18 cellular contexts compared by ENCODE assay signal in the genomic region with DNA sequence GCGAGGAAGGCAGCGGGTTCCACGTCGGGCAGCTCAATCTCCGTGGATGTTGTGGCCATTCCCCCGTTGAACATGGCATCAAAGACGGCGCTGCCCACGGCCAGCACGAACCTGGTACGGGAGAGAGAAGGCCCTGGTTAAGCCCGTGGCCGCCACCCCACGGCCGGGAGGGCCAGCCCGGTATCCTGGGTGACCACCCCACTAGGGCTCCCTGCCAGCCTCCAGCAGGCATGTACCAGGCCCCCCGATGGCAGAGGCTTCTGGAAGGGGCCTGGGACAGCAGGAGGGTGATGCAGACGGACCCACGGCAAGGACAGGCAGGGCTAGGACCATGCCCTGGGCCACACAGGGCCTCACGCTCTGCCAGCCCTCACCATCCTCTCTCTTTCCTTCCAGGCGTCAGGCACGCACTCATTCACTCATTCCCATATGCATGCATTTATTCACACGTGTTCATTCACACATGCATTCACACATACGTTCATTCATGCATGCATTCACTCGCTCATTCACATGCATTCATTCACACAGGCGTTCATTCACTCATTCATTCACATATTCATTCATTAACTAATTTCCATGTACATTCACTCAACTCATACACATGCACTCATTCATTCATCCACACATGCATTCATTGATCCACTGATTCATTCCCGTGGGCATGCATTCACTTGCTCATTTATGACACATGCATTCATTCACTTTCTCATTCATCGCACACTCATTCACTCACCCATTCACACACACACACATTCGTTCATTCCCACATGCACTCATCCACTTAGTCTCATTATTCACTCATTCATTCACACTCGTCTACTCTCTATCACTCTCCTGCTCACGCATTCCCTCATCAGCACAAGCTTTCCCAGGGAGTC. TPM values are rescaled to one million over a fixed set of nuclear protein-coding genes. Genes with fewer than 3 reads are reported as not detected.
DNase-seq lines count a peak whose midpoint lies in the region; ATAC-seq, FAIRE-seq and TF ChIP-seq lines count a peak whose summit lies in the region.
"Had no signal": no experiment of that assay in that cellular context is flagged by ENCODE, and none has a peak within 500 bp of the region (broad histone marks: within the 10 kb centered on the region; RNA-seq: fewer than 3 reads in every experiment).

No MANE protein-coding gene starts in this region.

- DNase-seq in Ammon's horn (ENCODE audit: low spot score) (peak; percentile 49), HEK293T (ENCODE audit: extremely low spot score) (no peak), K562 (ENCODE audit: extremely low read depth in 1 of 4, low spot score in 3 of 4) (no peak), keratinocyte (ENCODE audit: low read depth, low spot score) (no peak), NCI-H345 treated with DMSO at 0.1 percent for 48 hours (lab: John Stamatoyannopoulos, UW; ENCODE audit: unreplicated experiment) (no peak)
- DNase-seq in activated CD4-positive, alpha-beta T cell treated with anti-CD3 and anti-CD28 coated beads for 1 hour: no peak
- no peak for DNase-seq in stimulated activated naive CD8-positive, alpha-beta T cell treated with anti-CD3 and anti-CD28 coated beads, Interleukin-15, amount 100 ng/mL, for 72 hours
- DNase-seq: DND-41; HFFc6; NCI-H1417; NCI-H187 treated with DMSO at 0.1 percent for 48 hours; NCI-H446 treated with DMSO at 0.1 percent for 48 hours; NK-92 treated with Interleukin-12 subunit alpha and Interleukin-12 subunit beta, amount 100 ng/mL, for 24 hours; RPMI8226 had no signal

- no peak overlapping the region for H3K9ac ChIP-seq in K562 (ENCODE audit: insufficient read depth in 1 of 2, low read depth in 2 of 2, low read length in 2 of 2)
- no peak overlapping the region for H3K9ac ChIP-seq in keratinocyte (ENCODE audit: control insufficient read depth, extremely low read depth, insufficient read depth, low read length)

- H3K27ac ChIP-seq in K562 (ENCODE audit: extremely low read depth, low read depth, low read length) (no peak overlapping the region), keratinocyte (ENCODE audit: control insufficient read depth, insufficient read depth, low read length) (no peak overlapping the region)
- H3K27ac ChIP-seq: A549, C4-2B had no signal

- H3K9me3 ChIP-seq in K562 (replicated peaks; ENCODE audit: control insufficient read depth, insufficient read depth, low read depth, low read length) (no peaks in the 10 kb centered on the region), keratinocyte (ENCODE audit: control insufficient read depth, low read depth, low read length) (no peaks in the 10 kb centered on the region)

- TF ChIP-seq RAD21 in K562 (CRISPR knock-in tag; conservative IDR thresholded peaks at IDR 0.05 in 1 of 2, IDR thresholded peaks at IDR 0.05 in 1 of 2): no peak

- no peak overlapping the region for H2AFZ ChIP-seq in K562 (ENCODE audit: low read depth, low read length)
- no peak overlapping the region for H2AFZ ChIP-seq in keratinocyte (ENCODE audit: control insufficient read depth, low read length)
- H2AFZ ChIP-seq: GM23338 had no signal

- no peaks in the 10 kb centered on the region for H3K27me3 Mint-ChIP-seq in stimulated activated naive CD8-positive, alpha-beta T cell treated with anti-CD3 and anti-CD28 coated beads, Interleukin-15, amount 100 ng/mL, for 72 hours

- 59% methylated on average over 30 of the region's 31 CpGs for WGBS in K562 (ENCODE audit: insufficient coverage, low coverage, missing lambda C conversion rate)

- H3K4me2 ChIP-seq in K562 (ENCODE audit: insufficient read depth, low read length): no peak overlapping the region
- H3K4me2 ChIP-seq in keratinocyte (ENCODE audit: control insufficient read depth, extremely low read depth, insufficient read depth, low read depth, low read length): no peak overlapping the region
- H3K4me2 ChIP-seq: A549, GM23338 had no signal

- no peak overlapping the region for H3K4me3 Mint-ChIP-seq in stimulated activated naive CD8-positive, alpha-beta T cell treated with anti-CD3 and anti-CD28 coated beads, Interleukin-15, amount 100 ng/mL, for 72 hours
- H3K4me3 Mint-ChIP-seq: GM23338, HFFc6 had no signal

- TF ChIP-seq CTCF in K562 (IDR thresholded peaks at IDR 0.05 in 2 of 3, conservative IDR thresholded peaks at IDR 0.05 in 1 of 3; ENCODE audit: insufficient read depth in 2 of 3, low read depth in 1 of 3, low read length in 3 of 3) (no peak), keratinocyte (optimal IDR thresholded peaks at IDR 0.05 in 1 of 3, IDR thresholded peaks at IDR 0.05 in 1 of 3, conservative IDR thresholded peaks at IDR 0.05 in 1 of 3; ENCODE audit: extremely low read depth in 1 of 3, insufficient read depth in 2 of 3, low read length in 3 of 3) (no peak)

- H3K27me3 ChIP-seq in K562 (ENCODE audit: control insufficient read depth in 2 of 2, insufficient read depth in 2 of 2, low read length in 2 of 2) (no peaks in the 10 kb centered on the region), keratinocyte (ENCODE audit: control insufficient read depth, extremely low read depth, insufficient read depth, low read length) (no peaks in the 10 kb centered on the region)

- BruUV-seq in K562 (replicated peaks; lab: Mats Ljungman, UMichigan): no TSS peak

- no peaks in the 10 kb centered on the region for H3K9me1 ChIP-seq in K562 (ENCODE audit: control insufficient read depth, insufficient read depth, low read length)
- no peaks in the 10 kb centered on the region for H3K9me1 ChIP-seq in keratinocyte (ENCODE audit: control insufficient read depth, extremely low read depth, insufficient read depth, low read length)

- no peak for ATAC-seq in K562
- ATAC-seq in stimulated activated naive CD8-positive, alpha-beta T cell treated with anti-CD3 and anti-CD28 coated beads, Interleukin-15, amount 100 ng/mL, for 72 hours: no peak
- ATAC-seq: GM23338 had no signal

- 0 out of 2 replicates have a peak, but pooled peaks have one; percentile 17 for TF ChIP-seq POLR2A in K562 (conservative IDR thresholded peaks at IDR 0.05)

- H3K4me1 ChIP-seq in K562 (replicated peaks in 1 of 2; ENCODE audit: control insufficient read depth in 2 of 2, insufficient read depth in 2 of 2, low read length in 2 of 2) (peaks cover 0 to 28% of the 10 kb centered on the region in 2 experiments; a peak in 3 of 5 replicates), keratinocyte (ENCODE audit: control insufficient read depth, extremely low read depth, insufficient read depth, low read length) (no peaks in the 10 kb centered on the region)
- H3K4me1 ChIP-seq: A549 had no signal

- peaks cover 16% of the 10 kb centered on the region for H3K4me1 Mint-ChIP-seq in stimulated activated naive CD8-positive, alpha-beta T cell treated with anti-CD3 and anti-CD28 coated beads, Interleukin-15, amount 100 ng/mL, for 72 hours
- H3K4me1 Mint-ChIP-seq: GM23338 had no signal

- CTCF ChIA-PET in HEK293T (lab: Yijun Ruan, JAX) (no interaction called here), K562 (lab: Yijun Ruan, JAX; ENCODE audit: low intra/inter-chr PET ratio) (no interaction called here)

- POLR2A ChIA-PET in HEK293T (lab: Yijun Ruan, JAX): no interaction called here
- POLR2A ChIA-PET in K562 (lab: Yijun Ruan, JAX): interaction anchor here (0.6 to 0.7 kb wide), 4 partner anchors 9 to 241 kb away, joined by 3 to 4 read pairs (median 3); no protein-coding TSS in a partner anchor

- in situ Hi-C loops in K562 (cut with MboI): no loop called here

- H3K9me3 Mint-ChIP-seq in stimulated activated naive CD8-positive, alpha-beta T cell treated with anti-CD3 and anti-CD28 coated beads, Interleukin-15, amount 100 ng/mL, for 72 hours: no peaks in the 10 kb centered on the region
- H3K9me3 Mint-ChIP-seq: HFFc6 had no signal

- intact Hi-C loops in K562 (cut with micrococcal nuclease): no loop called here

- no peaks in the 10 kb centered on the region for H3K79me2 ChIP-seq in K562 (ENCODE audit: control insufficient read depth, insufficient read depth, low read length)
- no peaks in the 10 kb centered on the region for H3K79me2 ChIP-seq in keratinocyte (ENCODE audit: control insufficient read depth, insufficient read depth, low read length)

- FAIRE-seq in K562 (lab: Jason Lieb, UNC) (no peak), keratinocyte (lab: Jason Lieb, UNC) (peak; percentile 53)
- FAIRE-seq: A549, G401.6 had no signal

- no peak for TF ChIP-seq EP300 in K562 (IDR thresholded peaks at IDR 0.05; ENCODE audit: low read length)

- no peak overlapping the region for H3K27ac Mint-ChIP-seq in stimulated activated naive CD8-positive, alpha-beta T cell treated with anti-CD3 and anti-CD28 coated beads, Interleukin-15, amount 100 ng/mL, for 72 hours
- H3K27ac Mint-ChIP-seq: GM23338, HFFc6 had no signal

- H4K20me1 ChIP-seq in K562 (replicated peaks; ENCODE audit: control insufficient read depth, insufficient read depth, low read length) (no peaks in the 10 kb centered on the region; the same call in 1 of the 2 replicates), keratinocyte (ENCODE audit: control insufficient read depth, extremely low read depth, insufficient read depth, low read length) (no peaks in the 10 kb centered on the region)

- dilution Hi-C loops in keratinocyte (cut with MboI; ENCODE audit: extremely low pct_ligation_motif_present, low sequenced_read_pairs): no loop called here

- no peaks in the 10 kb centered on the region for H3K36me3 ChIP-seq in K562 (ENCODE audit: control insufficient read depth, insufficient read depth, low read length)
- H3K36me3 ChIP-seq in keratinocyte (ENCODE audit: control insufficient read depth in 2 of 2, extremely low read depth in 1 of 2, insufficient read depth in 2 of 2, low read length in 2 of 2): peaks cover 6 to 9% of the 10 kb centered on the region in 2 experiments

- H3K4me3 ChIP-seq in K562: no peak overlapping the region
- H3K4me3 ChIP-seq in keratinocyte (ENCODE audit: control insufficient read depth in 2 of 3, extremely low read depth in 1 of 3, insufficient read depth in 2 of 3, low read depth in 1 of 3, low read length in 3 of 3): no peak overlapping the region
- H3K4me3 ChIP-seq: A549, GM23338 had no signal

RNA-seq across cellular contexts. Expression of gene BTBD2, which starts 17.9 kb away (rescaled TPM):
- total RNA-seq in K562 (2011; cell fraction: chromatin; rRNA removed; ENCODE audit: low replicate concordance): 7.3 and 29.0 TPM in 2 replicates
- total RNA-seq in K562 (2011; cell fraction: nucleolus; rRNA removed): 16.4 and 17.0 TPM in 2 replicates
- 14.3 and 16.7 TPM in 2 replicates for total RNA-seq in K562 (2011; cell fraction: nucleoplasm; rRNA removed)
- total RNA-seq in K562 (2014; rRNA removed) (5.6 and 8.1 TPM in 2 replicates), K562 (2014; rRNA removed; fragmentation: Illumina TruSeq; extraction: Trizol) (1.5 and 2.0 TPM in 2 replicates), K562 (2015; rRNA removed; fragmentation: Illumina TruSeq; extraction: Trizol) (6.4 and 6.9 TPM in 2 replicates), K562 (2021) (13.3 and 15.6 TPM in 2 replicates)
- polyA plus RNA-seq in K562 (2011; rRNA removed) (10.2 and 30.9 TPM in 2 replicates), K562 (2014; fragmentation: Illumina TruSeq; extraction: Trizol) (7.4 and 11.0 TPM in 2 replicates), K562 (2014; fragmentation: Nextera tagmentation; extraction: Ambion mirVana) (under 1 TPM; 0.10 to 0.28 TPM), K562 (2014; rRNA removed) (9.6 TPM in 2 replicates), keratinocyte (19.2 to 24.7 TPM (median 22.3 TPM) in 3 replicates)
- polyA plus RNA-seq in K562 (2011; cell fraction: cytosol; rRNA removed): 21.5 and 25.6 TPM in 2 replicates
- 21.2 and 25.9 TPM in 2 replicates for polyA plus RNA-seq in K562 (2011; cell fraction: nucleus; rRNA removed)
- 18.5 and 62.5 TPM in 2 replicates for polyA plus RNA-seq in K562 (2012)
- 4.1 and 4.9 TPM in 2 replicates for polyA minus RNA-seq in K562 (2011; rRNA and poly(A)+ RNA removed)
- 15.5 and 42.0 TPM in 2 replicates for polyA minus RNA-seq in K562 (2011; cell fraction: cytosol; rRNA and poly(A)+ RNA removed)
- polyA minus RNA-seq in K562 (2011; cell fraction: nucleus; rRNA and poly(A)+ RNA removed): 5.9 and 11.9 TPM in 2 replicates
- 8.6 TPM for polyA plus RNA-seq in keratinocyte (2011; ENCODE audit: low read depth)
- 11.0 and 32.9 TPM in 2 replicates for polyA plus RNA-seq in keratinocyte (2011; cell fraction: cytosol; rRNA removed)
- polyA plus RNA-seq in keratinocyte (2011; cell fraction: nucleus; rRNA removed): 14.9 and 23.3 TPM in 2 replicates
- polyA plus RNA-seq in keratinocyte (2012; ENCODE audit: low replicate concordance): 25.2 and 57.3 TPM in 2 replicates
- polyA minus RNA-seq in keratinocyte: 17.0 to 54.3 TPM (median 18.8 TPM) in 3 replicates
- polyA minus RNA-seq in keratinocyte (2011; cell fraction: cytosol; rRNA and poly(A)+ RNA removed): 68.1 TPM
- 18.3 and 19.4 TPM in 2 replicates for polyA minus RNA-seq in keratinocyte (2011; cell fraction: nucleus; rRNA and poly(A)+ RNA removed)

RNA-seq across cellular contexts. Expression of gene MKNK2, which starts 53.5 kb away (rescaled TPM):
- 62.3 and 206 TPM in 2 replicates for total RNA-seq in K562 (2011; cell fraction: chromatin; rRNA removed; ENCODE audit: low replicate concordance)
- 137 and 161 TPM in 2 replicates for total RNA-seq in K562 (2011; cell fraction: nucleolus; rRNA removed)
- 83.2 and 85.9 TPM in 2 replicates for total RNA-seq in K562 (2011; cell fraction: nucleoplasm; rRNA removed)
- total RNA-seq in K562 (2014; rRNA removed) (83.9 and 114 TPM in 2 replicates), K562 (2014; rRNA removed; fragmentation: Illumina TruSeq; extraction: Trizol) (19.3 and 22.0 TPM in 2 replicates), K562 (2015; rRNA removed; fragmentation: Illumina TruSeq; extraction: Trizol) (48.6 and 51.9 TPM in 2 replicates), K562 (2021) (179 and 191 TPM in 2 replicates)
- polyA plus RNA-seq in K562 (2011; rRNA removed) (59.3 and 97.4 TPM in 2 replicates), K562 (2014; fragmentation: Illumina TruSeq; extraction: Trizol) (44.6 and 77.5 TPM in 2 replicates), K562 (2014; fragmentation: Nextera tagmentation; extraction: Ambion mirVana) (1 to 10 TPM; 5.1 to 5.5 TPM), K562 (2014; rRNA removed) (87.2 and 91.7 TPM in 2 replicates), keratinocyte (64.0 to 113 TPM (median 88.3 TPM) in 3 replicates)
- 77.0 and 149 TPM in 2 replicates for polyA plus RNA-seq in K562 (2011; cell fraction: cytosol; rRNA removed)
- polyA plus RNA-seq in K562 (2011; cell fraction: nucleus; rRNA removed): 131 and 186 TPM in 2 replicates
- polyA plus RNA-seq in K562 (2012): 69.2 and 176 TPM in 2 replicates
- 39.4 and 48.9 TPM in 2 replicates for polyA minus RNA-seq in K562 (2011; rRNA and poly(A)+ RNA removed)
- 99.7 and 155 TPM in 2 replicates for polyA minus RNA-seq in K562 (2011; cell fraction: cytosol; rRNA and poly(A)+ RNA removed)
- polyA minus RNA-seq in K562 (2011; cell fraction: nucleus; rRNA and poly(A)+ RNA removed): 43.6 and 57.8 TPM in 2 replicates
- 155 TPM for polyA plus RNA-seq in keratinocyte (2011; ENCODE audit: low read depth)
- 54.2 and 95.8 TPM in 2 replicates for polyA plus RNA-seq in keratinocyte (2011; cell fraction: cytosol; rRNA removed)
- 87.3 and 99.2 TPM in 2 replicates for polyA plus RNA-seq in keratinocyte (2011; cell fraction: nucleus; rRNA removed)
- 101 and 231 TPM in 2 replicates for polyA plus RNA-seq in keratinocyte (2012; ENCODE audit: low replicate concordance)
- 111 to 139 TPM (median 130 TPM) in 3 replicates for polyA minus RNA-seq in keratinocyte
- 391 TPM for polyA minus RNA-seq in keratinocyte (2011; cell fraction: cytosol; rRNA and poly(A)+ RNA removed)
- polyA minus RNA-seq in keratinocyte (2011; cell fraction: nucleus; rRNA and poly(A)+ RNA removed): 86.2 and 87.5 TPM in 2 replicates

RNA-seq across cellular contexts. Expression of gene CSNK1G2, which starts 56.6 kb away (rescaled TPM):
- 59.6 and 151 TPM in 2 replicates for total RNA-seq in K562 (2011; cell fraction: chromatin; rRNA removed; ENCODE audit: low replicate concordance)
- 123 and 129 TPM in 2 replicates for total RNA-seq in K562 (2011; cell fraction: nucleolus; rRNA removed)
- total RNA-seq in K562 (2011; cell fraction: nucleoplasm; rRNA removed): 43.4 and 57.3 TPM in 2 replicates
- 105 and 124 TPM in 2 replicates for total RNA-seq in K562 (2014; rRNA removed)
- 9.8 and 25.1 TPM in 2 replicates for total RNA-seq in K562 (2014; rRNA removed; fragmentation: Illumina TruSeq; extraction: Trizol)
- 60.4 and 66.9 TPM in 2 replicates for total RNA-seq in K562 (2015; rRNA removed; fragmentation: Illumina TruSeq; extraction: Trizol)
- total RNA-seq in K562 (2021): 91.3 and 95.8 TPM in 2 replicates
- 49.5 and 66.2 TPM in 2 replicates for polyA plus RNA-seq in K562 (2011; rRNA removed)
- polyA plus RNA-seq in K562 (2011; cell fraction: cytosol; rRNA removed): 72.0 and 157 TPM in 2 replicates
- 308 and 494 TPM in 2 replicates for polyA plus RNA-seq in K562 (2011; cell fraction: nucleus; rRNA removed)
- 84.6 and 108 TPM in 2 replicates for polyA plus RNA-seq in K562 (2012)
- 45.2 and 91.1 TPM in 2 replicates for polyA plus RNA-seq in K562 (2014; fragmentation: Illumina TruSeq; extraction: Trizol)
- polyA plus RNA-seq in K562 (2014; fragmentation: Nextera tagmentation; extraction: Ambion mirVana): under 1 TPM; 0.48 to 0.72 TPM
- 119 and 126 TPM in 2 replicates for polyA plus RNA-seq in K562 (2014; rRNA removed)
- polyA minus RNA-seq in K562 (2011; rRNA and poly(A)+ RNA removed): 12.4 and 27.0 TPM in 2 replicates
- 53.7 and 53.8 TPM in 2 replicates for polyA minus RNA-seq in K562 (2011; cell fraction: cytosol; rRNA and poly(A)+ RNA removed)
- polyA minus RNA-seq in K562 (2011; cell fraction: nucleus; rRNA and poly(A)+ RNA removed): 33.9 and 35.9 TPM in 2 replicates
- 32.5 to 72.4 TPM (median 34.9 TPM) in 3 replicates for polyA plus RNA-seq in keratinocyte
- polyA plus RNA-seq in keratinocyte (2011; ENCODE audit: low read depth): 14.4 TPM
- polyA plus RNA-seq in keratinocyte (2011; cell fraction: cytosol; rRNA removed): 22.1 and 49.3 TPM in 2 replicates
- polyA plus RNA-seq in keratinocyte (2011; cell fraction: nucleus; rRNA removed): 90.4 and 133 TPM in 2 replicates
- polyA plus RNA-seq in keratinocyte (2012; ENCODE audit: low replicate concordance): 25.9 and 54.3 TPM in 2 replicates
- 35.5 to 112 TPM (median 44.5 TPM) in 3 replicates for polyA minus RNA-seq in keratinocyte
- polyA minus RNA-seq in keratinocyte (2011; cell fraction: cytosol; rRNA and poly(A)+ RNA removed): 56.2 TPM
- polyA minus RNA-seq in keratinocyte (2011; cell fraction: nucleus; rRNA and poly(A)+ RNA removed): 27.7 and 34.6 TPM in 2 replicates
